ENCODE assay signal across 9 cellular contexts in genomic region chr12:124551268-124552144, GRCh38. TPM values are rescaled to one million over a fixed set of nuclear protein-coding genes. Genes with fewer than 3 reads are reported as not detected.
DNase-seq lines count a peak whose midpoint lies in the region; ATAC-seq, FAIRE-seq and TF ChIP-seq lines count a peak whose summit lies in the region.
"Had no signal": no experiment of that assay in that cellular context is flagged by ENCODE, and none has a peak within 500 bp of the region (broad histone marks: within the 10 kb centered on the region; RNA-seq: fewer than 3 reads in every experiment).

No MANE protein-coding gene starts in this region.

- intact Hi-C loops in uterus (cut with DNase I; ENCODE audit: low total_unique reads) = loop anchor here (10.0 kb wide), 1 partner anchor 487 kb away; no protein-coding TSS in a partner anchor

- ATAC-seq in lung (ENCODE audit: insufficient read depth, low FRiP score) (no peak), HG03432 (IDR thresholded peaks at IDR 0.05; ENCODE audit: unreplicated experiment) (no peak), GM18517 (IDR thresholded peaks at IDR 0.05; ENCODE audit: unreplicated experiment) (no peak)

- FAIRE-seq in bronchial epithelial cell (lab: Jason Lieb, UNC) (no peak), H54 (lab: Jason Lieb, UNC) (no peak)
- FAIRE-seq: islet of Langerhans had no signal

- no peak for TF ChIP-seq CTCF in bronchial epithelial cell (IDR thresholded peaks at IDR 0.05; ENCODE audit: insufficient read depth, low read length, severe bottlenecking)
- no peak for TF ChIP-seq CTCF in lung (IDR thresholded peaks at IDR 0.05; ENCODE audit: control extremely low read depth, extremely low read depth)
- TF ChIP-seq CTCF in uterus (IDR thresholded peaks at IDR 0.05) = no peak

- no peaks in the 10 kb centered on the region for H3K27me3 ChIP-seq in H7 (ENCODE audit: control insufficient read depth, insufficient read depth, low read length)
- no peaks in the 10 kb centered on the region for H3K27me3 ChIP-seq in bronchial epithelial cell (ENCODE audit: control insufficient read depth, insufficient read depth, low read length)
- no peaks in the 10 kb centered on the region for H3K27me3 ChIP-seq in lung (ENCODE audit: control insufficient read depth, insufficient read depth)
- H3K27me3 ChIP-seq in uterus = no peaks in the 10 kb centered on the region

- H3K27ac ChIP-seq in lung (ENCODE audit: low read depth in 1 of 2, low read length in 1 of 2) (peak overlapping the region in 1 of 2 donors; percentile 68), uterus (peak overlapping the region; percentile 48 to 70)

- H3K4me3 ChIP-seq in H7 (ENCODE audit: insufficient read depth, low read depth, low read length) (no peak overlapping the region), bronchial epithelial cell (ENCODE audit: low read depth, low read length) (no peak overlapping the region), lung (no peak overlapping the region), uterus (no peak overlapping the region)

- DNase-seq in H7 = peak; percentile 84
- DNase-seq in NCI-H345 (lab: John Stamatoyannopoulos, UW) = peak; percentile 63
- DNase-seq in bronchial epithelial cell (ENCODE audit: low read depth) = peak; percentile 23
- peak; percentile 70 for DNase-seq in lung (ENCODE audit: low spot score)
- peak in 1 of 2 donors; percentile 37 for DNase-seq in uterus
- no peak for DNase-seq in H54 (ENCODE audit: insufficient read length, low spot score)

- H3K36me3 ChIP-seq in H7 (replicated peaks; ENCODE audit: control insufficient read depth, insufficient read depth, low read length) = peaks cover 3% of the 10 kb centered on the region
- H3K36me3 ChIP-seq in bronchial epithelial cell (ENCODE audit: control insufficient read depth, insufficient read depth, low read length) = peaks cover 1% of the 10 kb centered on the region
- no peaks in the 10 kb centered on the region for H3K36me3 ChIP-seq in lung (ENCODE audit: control insufficient read depth in 2 of 2, insufficient read depth in 2 of 2, low read length in 2 of 2)
- no peaks in the 10 kb centered on the region for H3K36me3 ChIP-seq in uterus

- H3K4me1 ChIP-seq in lung (ENCODE audit: control insufficient read depth in 2 of 2, insufficient read depth in 2 of 2, low read length in 2 of 2) (peaks cover 16 to 46% of the 10 kb centered on the region in 2 donors), uterus (peaks cover 6 to 43% of the 10 kb centered on the region in 2 donors)

- TF ChIP-seq POLR2A in uterus (IDR thresholded peaks at IDR 0.05) = peak in 1 of 2 donors; percentile 8
- TF ChIP-seq POLR2A in H54 (IDR thresholded peaks at IDR 0.05; ENCODE audit: low read depth, low read length) = no peak

- WGBS in lung, 2 donors = 34 to 45% methylated on average over 25 of the region's 25 CpGs

- H3K9me3 ChIP-seq in lung (ENCODE audit: control insufficient read depth in 2 of 2, insufficient read depth in 1 of 2, low read length in 1 of 2) (no peaks in the 10 kb centered on the region), uterus (no peaks in the 10 kb centered on the region)

RNA-seq across cellular contexts. Expression of gene NCOR2, which starts 15.9 kb away (rescaled TPM):
- 25.1 and 27.2 TPM in 2 replicates for total RNA-seq in H7 (2014; rRNA removed; shearing (Covaris generic))
- 20.1 and 20.3 TPM in 2 replicates for total RNA-seq in bronchial epithelial cell
- 100 to 1,000 TPM; 166 to 361 TPM for total RNA-seq in lung
- 10 to 100 TPM; 81.4 to 98.7 TPM for polyA plus RNA-seq in lung
- 100 to 1,000 TPM in 2 of 4 donors, 10 to 100 TPM in 2; 65.1 to 436 (median 102) TPM for total RNA-seq in uterus
